9 cellular contexts compared by ENCODE assay signal in genomic region chr11:613369-613968, GRCh38. TPM values are rescaled to one million over a fixed set of nuclear protein-coding genes. Genes with fewer than 3 reads are reported as not detected.
A peak's percentile ranks its signal among the peaks of the same experiment; 100 is the strongest.
DNase-seq lines count a peak whose midpoint lies in the region; ATAC-seq lines count a peak whose summit lies in the region.
"Had no signal": no experiment of that assay in that cellular context is flagged by ENCODE, and none has a peak within 500 bp of the region (broad histone marks: within the 10 kb centered on the region; RNA-seq: fewer than 3 reads in every experiment).

No MANE protein-coding gene starts in this region.

- H3K36me3 ChIP-seq in mucosa of rectum (ENCODE audit: control insufficient read depth in 2 of 2, insufficient read depth in 2 of 2, low read length in 2 of 2) = peaks cover 40 to 47% of the 10 kb centered on the region in 2 donors

- H3K27ac ChIP-seq in mucosa of rectum (ENCODE audit: low read depth in 2 of 2, low read length in 2 of 2) = peak overlapping the region; percentile 98 to 99
- H3K27ac ChIP-seq: HL-60 had no signal

- H3K27me3 ChIP-seq in mucosa of rectum (ENCODE audit: control insufficient read depth in 2 of 2, insufficient read depth in 2 of 2, low read length in 2 of 2) = no peaks in the 10 kb centered on the region

- peak overlapping the region; percentile 59 to 88 for H3K4me3 ChIP-seq in mucosa of rectum (ENCODE audit: low read length in 2 of 2)

- H3K9ac ChIP-seq in mucosa of rectum (ENCODE audit: low read depth in 1 of 2, low read length in 2 of 2) = peak overlapping the region in 1 of 2 donors; percentile 95

- H3K9me3 ChIP-seq in mucosa of rectum (ENCODE audit: control insufficient read depth in 2 of 2, low read length in 2 of 2) = no peaks in the 10 kb centered on the region

- H3K4me1 ChIP-seq in mucosa of rectum (ENCODE audit: control insufficient read depth in 2 of 2, insufficient read depth in 2 of 2, low read length in 2 of 2) = peaks cover 39 to 42% of the 10 kb centered on the region in 2 donors

- no peak for ATAC-seq in HG03354 (IDR thresholded peaks at IDR 0.05; ENCODE audit: poor library complexity, severe bottlenecking, unreplicated experiment)

- DNase-seq in DMS153 (lab: John Stamatoyannopoulos, UW) (peak; percentile 34), NCI-H187 (lab: John Stamatoyannopoulos, UW) (peak; percentile 13 to 80), dermis blood vessel endothelial cell (peak; percentile 80), medulla oblongata (ENCODE audit: extremely low spot score) (no peak)
- peak; percentile 89 for DNase-seq in activated CD4-positive, alpha-beta T cell treated with anti-CD3 and anti-CD28 coated beads for 48 hours
- DNase-seq in stimulated activated naive CD4-positive, alpha-beta T cell treated with Interleukin-2 at 50 U/mL for 16 hours (lab: John Stamatoyannopoulos, UW) = peak; percentile 79

RNA-seq across cellular contexts. Expression of gene IRF7, which starts 2.3 kb away (rescaled TPM):
- total RNA-seq in dermis blood vessel endothelial cell = 16.8 and 24.2 TPM in 2 replicates

RNA-seq across cellular contexts. Expression of gene CDHR5, which starts 11.3 kb away (rescaled TPM):
- total RNA-seq in dermis blood vessel endothelial cell = not detected in 2 replicates

RNA-seq across cellular contexts. Expression of gene SCT, which starts 13.5 kb away (rescaled TPM):
- total RNA-seq in dermis blood vessel endothelial cell = not detected in 2 replicates

RNA-seq across cellular contexts. Expression of gene DRD4, which starts 23.6 kb away (rescaled TPM):
- total RNA-seq in dermis blood vessel endothelial cell = under 0.01 TPM in 1 of 2 replicates, not detected in the other

RNA-seq across cellular contexts. Expression of gene PHRF1, which starts 37.2 kb away (rescaled TPM):
- 27.7 and 31.4 TPM in 2 replicates for total RNA-seq in dermis blood vessel endothelial cell
